In the genomic region with DNA sequence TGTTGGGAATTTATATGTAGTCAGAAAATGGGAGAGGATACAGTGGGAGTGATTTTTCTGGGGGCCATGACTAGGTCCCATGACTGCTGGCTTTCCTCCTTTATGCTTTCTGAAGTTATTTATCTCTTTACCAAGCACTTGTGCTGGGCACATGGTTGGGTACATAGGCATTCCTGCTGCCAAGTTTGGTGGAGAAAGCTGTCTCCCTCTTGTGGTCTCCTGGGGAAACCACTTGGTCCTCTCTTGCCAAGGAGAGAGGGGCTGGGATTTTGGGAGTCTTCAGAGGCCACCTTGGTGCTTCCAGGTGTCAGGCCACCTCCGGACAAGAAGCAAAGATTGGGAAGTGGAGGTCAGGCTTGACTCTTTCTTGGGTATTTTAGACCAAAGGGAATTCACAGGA, we compare ENCODE assay signal across 9 cellular contexts.
A peak's percentile ranks its signal among the peaks of the same experiment; 100 is the strongest.
DNase-seq lines count a peak whose midpoint lies in the region; ATAC-seq and TF ChIP-seq lines count a peak whose summit lies in the region.
"Had no signal": no experiment of that assay in that cellular context is flagged by ENCODE, and none has a peak within 500 bp of the region (broad histone marks: within the 10 kb centered on the region; RNA-seq: fewer than 3 reads in every experiment).

No MANE protein-coding gene starts in this region.

- ATAC-seq in Panc1: no peak

- CTCF ChIA-PET in AG04449 (lab: Yijun Ruan, JAX): interaction anchor here (1.0 to 4.3 kb wide), 2 partner anchors 12 to 320 kb away, joined by 4 to 32 read pairs; no protein-coding TSS in a partner anchor
- CTCF ChIA-PET in Panc1 (lab: Charles Lee): no interaction called here

- no peak for TF ChIP-seq POLR2A in erythroblast (IDR thresholded peaks at IDR 0.05; ENCODE audit: low read length)

- intact Hi-C loops in Panc1 (cut with micrococcal nuclease; ENCODE audit: unreplicated experiment): no loop called here

- TF ChIP-seq CTCF in AG04449 (IDR thresholded peaks at IDR 0.05; ENCODE audit: insufficient read depth, low read length, missing control alignments) (peak; percentile 46), GM20000 (IDR thresholded peaks at IDR 0.05; ENCODE audit: extremely low read depth, missing control alignments) (peak; percentile 42), Panc1 (IDR thresholded peaks at IDR 0.05) (peak; percentile 64)

- DNase-seq in AG04449 (ENCODE audit: low read depth, low spot score) (no peak), GM20000 (ENCODE audit: low spot score) (no peak), Panc1 (ENCODE audit: low read depth, low spot score) (peak; percentile 5), erythroblast (lab: John Stamatoyannopoulos, UW) (peak; percentile 16 to 31), GM19238 (ENCODE audit: insufficient read length, low spot score) (no peak), SIG-M5 treated with dmso at 0.1 percent for 504 hours (lab: John Stamatoyannopoulos, UW; ENCODE audit: unreplicated experiment) (no peak), cerebellum (ENCODE audit: low spot score) (no peak)
- DNase-seq in stimulated activated CD4-positive, alpha-beta T cell treated with anti-CD3 and anti-CD28 coated beads, Interleukin-1b, Interleukin-23, amount 100 ng/mL, for 48 hours: peak; percentile 24

- H3K9me3 ChIP-seq in Panc1 (ENCODE audit: control insufficient read depth, insufficient read depth, low read depth, low read length): no peaks in the 10 kb centered on the region
- H3K9me3 ChIP-seq: HAP-1 had no signal

- H3K4me3 ChIP-seq in AG04449 (ENCODE audit: low read depth, low read length) (no peak overlapping the region), Panc1 (ENCODE audit: low read depth in 2 of 2, low read length in 2 of 2) (no peak overlapping the region)
- H3K4me3 ChIP-seq: HAP-1 had no signal

- BruUV-seq in Panc1 (replicated peaks; lab: Mats Ljungman, UMichigan): no TSS peak

- H3K4me1 ChIP-seq in Panc1 (ENCODE audit: control insufficient read depth, insufficient read depth, low read length): no peaks in the 10 kb centered on the region
- H3K4me1 ChIP-seq: HAP-1 had no signal

- no peak overlapping the region for H3K27ac ChIP-seq in Panc1 (ENCODE audit: low read length)

- POLR2A ChIA-PET in AG04449 (lab: Yijun Ruan, JAX) (no interaction called here), Panc1 (lab: Charles Lee) (no interaction called here)

- no peaks in the 10 kb centered on the region for H3K36me3 ChIP-seq in Panc1 (ENCODE audit: control insufficient read depth, insufficient read depth, low read length)
- H3K36me3 ChIP-seq: HAP-1 had no signal

- H3K27me3 ChIP-seq in Panc1 (ENCODE audit: control insufficient read depth, insufficient read depth, low read length): no peaks in the 10 kb centered on the region

- in situ Hi-C loops in Panc1 (cut with HindIII; ENCODE audit: low pct_unique_long_range_greater_than_20kb, low sequenced_read_pairs): no loop called here

Comparison
In these comparisons a context has a peak if more than half of its experiments do, and no peak if none do; other contexts are left out.
1. DNase-seq: peak in Panc1 (single experiment), erythroblast (2 of 2) and stimulated activated CD4-positive, alpha-beta T cell treated with anti-CD3 and anti-CD28 coated beads, Interleukin-1b, Interleukin-23, amount 100 ng/mL, for 48 hours (single experiment); none in AG04449 (single experiment), GM20000 (single experiment), GM19238 (single experiment), SIG-M5 treated with dmso at 0.1 percent for 504 hours (single experiment) and cerebellum (single experiment).
2. Peak in every context shown above with its lines, with median percentiles within 50 percentile points of each other: CTCF ChIP-seq.